Comparison of ENCODE assay signal across 17 cellular contexts in genomic region chr3:131110087-131110486, GRCh38.
A peak's percentile ranks its signal among the peaks of the same experiment; 100 is the strongest.
DNase-seq lines count a peak whose midpoint lies in the region; ATAC-seq and TF ChIP-seq lines count a peak whose summit lies in the region.
"Had no signal": no experiment of that assay in that cellular context is flagged by ENCODE, and none has a peak within 500 bp of the region (broad histone marks: within the 10 kb centered on the region; RNA-seq: fewer than 3 reads in every experiment).

No MANE protein-coding gene starts in this region.

- H3K27me3 ChIP-seq in PC-9 (ENCODE audit: insufficient read depth, low read depth) = no peaks in the 10 kb centered on the region
- no peaks in the 10 kb centered on the region for H3K27me3 ChIP-seq in right lobe of liver
- H3K27me3 ChIP-seq: heart right ventricle had no signal

- H2AFZ ChIP-seq in PC-9 = no peak overlapping the region

- TF ChIP-seq CTCF in PC-9 (conservative IDR thresholded peaks at IDR 0.05) (no peak), right lobe of liver (IDR thresholded peaks at IDR 0.05) (no peak)

- CTCF ChIA-PET in PC-9 (lab: Charles Lee) = interaction anchor here (0.6 kb wide), 1 partner anchor 848 kb away, joined by 3 read pairs; no protein-coding TSS in a partner anchor

- H3K36me3 ChIP-seq in PC-9 (ENCODE audit: low read depth) = no peaks in the 10 kb centered on the region
- H3K36me3 ChIP-seq in right lobe of liver = no peaks in the 10 kb centered on the region
- H3K36me3 ChIP-seq: heart right ventricle had no signal

- DNase-seq in GM03348 (ENCODE audit: low spot score) (peak; percentile 58), PC-9 (peak; percentile 7 to 39), dermis blood vessel endothelial cell (peak; percentile 48), non-pigmented ciliary epithelial cell (ENCODE audit: low read depth) (peak; percentile 83), RPMI8226 (no peak), midbrain (lab: John Stamatoyannopoulos, UW) (no peak), right lobe of liver (no peak), cerebellar cortex (ENCODE audit: low spot score) (no peak)
- DNase-seq: activated CD4-positive, alpha-beta T cell treated with anti-CD3 and anti-CD28 coated beads, Interleukin-2, amount 50 U/mL, for 48 hours; amniotic stem cell; CD4-positive, alpha-beta T cell; effector memory CD4-positive, alpha-beta T cell; GF-D8; heart right ventricle; NCI-H345; stimulated activated naive CD8-positive, alpha-beta T cell treated with anti-CD3 and anti-CD28 coated beads, Interleukin-15, amount 100 ng/mL, for 72 hours had no signal

- no peak overlapping the region for H3K27ac ChIP-seq in PC-9
- H3K27ac ChIP-seq in right lobe of liver = no peak overlapping the region
- H3K27ac ChIP-seq: heart right ventricle had no signal

- TF ChIP-seq POLR2A in right lobe of liver (IDR thresholded peaks at IDR 0.05) = no peak

- H3K4me3 ChIP-seq in PC-9 (no peak overlapping the region), right lobe of liver (no peak overlapping the region)
- H3K4me3 ChIP-seq: heart right ventricle had no signal

- H3K4me1 ChIP-seq in PC-9 (replicated peaks; ENCODE audit: insufficient read depth) (0 out of 2 replicates have a peak, but pooled peaks cover 4% of the 10 kb centered on the region), right lobe of liver (no peaks in the 10 kb centered on the region)

- no TSS peak for BruUV-seq in PC-9 (replicated peaks; lab: Mats Ljungman, UMichigan)

- H4K20me1 ChIP-seq in PC-9 (ENCODE audit: insufficient read depth) = no peaks in the 10 kb centered on the region

- H3K9me2 ChIP-seq in PC-9 (ENCODE audit: insufficient read depth) = no peaks in the 10 kb centered on the region

- ATAC-seq in right lobe of liver = no peak
- ATAC-seq: heart right ventricle; sciatic nerve; stimulated activated naive CD8-positive, alpha-beta T cell treated with anti-CD3 and anti-CD28 coated beads, Interleukin-15, amount 100 ng/mL, for 72 hours had no signal

- H3F3A ChIP-seq in PC-9 (ENCODE audit: insufficient read depth, low read depth) = no peaks in the 10 kb centered on the region

- no peak overlapping the region for H3K4me2 ChIP-seq in PC-9

- H3K9me3 ChIP-seq in PC-9 (ENCODE audit: insufficient read depth, low read depth) (no peaks in the 10 kb centered on the region), right lobe of liver (no peaks in the 10 kb centered on the region)
- H3K9me3 ChIP-seq: heart right ventricle had no signal

- 63% methylated on average over 1 of the region's 1 CpG for WGBS in right lobe of liver (ENCODE audit: insufficient coverage, low coverage, low lambda C conversion rate, missing lambda C conversion rate)

- H3K79me2 ChIP-seq in PC-9 (ENCODE audit: low read depth) = no peaks in the 10 kb centered on the region

- POLR2A ChIA-PET in PC-9 (lab: Charles Lee; ENCODE audit: unreplicated experiment) = interaction anchor here (0.6 kb wide), 1 partner anchor 109 kb away, joined by 10 read pairs; no protein-coding TSS in a partner anchor

- intact Hi-C loops in PC-9 (cut with micrococcal nuclease; ENCODE audit: unreplicated experiment) = no loop called here
- intact Hi-C loops in right lobe of liver (cut with DNase I) = no loop called here

Comparison
In these comparisons a context has a peak if more than half of its experiments do, and no peak if none do; other contexts are left out.
1. DNase-seq: peak in GM03348 (single experiment), PC-9 (2 of 2), dermis blood vessel endothelial cell (single experiment) and non-pigmented ciliary epithelial cell (single experiment); none in RPMI8226 (single experiment), midbrain (single experiment), right lobe of liver (0 of 3) and cerebellar cortex (single experiment).